Comparison of ENCODE assay signal across 20 cellular contexts in the genomic region with DNA sequence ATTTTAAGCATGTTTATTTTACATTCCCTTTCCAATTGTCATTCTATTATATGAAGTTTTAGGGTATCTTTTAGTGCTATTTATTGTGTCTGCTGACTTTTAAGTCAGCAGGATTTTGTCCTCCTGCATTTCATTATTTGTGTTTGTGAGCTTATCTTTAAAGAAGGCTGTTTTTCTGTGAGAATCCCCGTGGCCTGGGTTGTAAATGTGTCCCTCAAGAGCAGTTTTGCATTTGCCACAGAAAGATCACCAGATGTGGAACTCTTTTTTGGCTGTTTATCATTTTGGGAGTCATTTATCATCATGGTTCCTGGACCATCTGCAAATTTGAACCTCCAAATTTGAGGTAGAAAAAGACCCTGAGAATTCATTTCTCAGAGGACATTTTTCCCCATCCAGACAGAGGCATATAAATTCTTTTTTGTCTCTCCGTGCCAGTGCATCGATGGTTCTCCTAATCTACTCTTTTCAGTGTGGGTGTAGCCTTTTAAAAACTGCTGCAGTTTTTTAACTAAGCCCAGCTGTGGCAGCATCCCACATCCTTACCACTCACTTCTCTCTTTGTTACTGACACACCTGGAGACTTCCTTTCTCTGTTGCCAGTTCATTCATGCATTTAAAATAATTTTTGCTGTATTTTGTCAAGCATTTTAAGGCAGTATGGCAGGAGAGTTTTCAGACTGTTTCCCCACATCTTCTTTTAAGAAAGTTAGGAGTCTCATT. TPM values are rescaled to one million over a fixed set of nuclear protein-coding genes. Genes with fewer than 3 reads are reported as not detected.
DNase-seq lines count a peak whose midpoint lies in the region; ATAC-seq, FAIRE-seq and TF ChIP-seq lines count a peak whose summit lies in the region.
"Had no signal": no experiment of that assay in that cellular context is flagged by ENCODE, and none has a peak within 500 bp of the region (broad histone marks: within the 10 kb centered on the region; RNA-seq: fewer than 3 reads in every experiment).

No MANE protein-coding gene starts in this region.

- peak overlapping the region; percentile 32 for H3K27ac Mint-ChIP-seq in memory B cell
- no peak overlapping the region for H3K27ac Mint-ChIP-seq in stimulated activated naive B cell treated with anti-CD40 and anti-IgM and Interleukin-4, amounts not matched to agents 10 μg/mL and 1 μg/mL and 100 μg/mL, for 72 hours
- no peak overlapping the region for H3K27ac Mint-ChIP-seq in activated T-helper 2 cell treated with anti-CD3 and anti-CD28 coated beads, Interferon-gamma antibody, Interleukin-2, Interleukin-4, amounts not matched to agents 10 μg/mL and 5 μg/mL and 100 μg/mL, durations not matched to agents 14 hours and 24 hours and 36 hours

- peaks cover 13% of the 10 kb centered on the region for H3K36me3 Mint-ChIP-seq in memory B cell
- H3K36me3 Mint-ChIP-seq in stimulated activated naive B cell treated with anti-CD40 and anti-IgM and Interleukin-4, amounts not matched to agents 10 μg/mL and 1 μg/mL and 100 μg/mL, for 72 hours, result peaks cover 5 to 21% of the 10 kb centered on the region in 2 donors
- H3K36me3 Mint-ChIP-seq in activated T-helper 2 cell treated with anti-CD3 and anti-CD28 coated beads, Interferon-gamma antibody, Interleukin-2, Interleukin-4, amounts not matched to agents 10 μg/mL and 5 μg/mL and 100 μg/mL, durations not matched to agents 14 hours and 24 hours and 36 hours (ENCODE audit: low read depth), result peaks cover 3% of the 10 kb centered on the region

- H3K9me3 Mint-ChIP-seq in memory B cell, result peaks cover 10% of the 10 kb centered on the region
- peaks cover 10% of the 10 kb centered on the region in 2 donors for H3K9me3 Mint-ChIP-seq in stimulated activated naive B cell treated with anti-CD40 and anti-IgM and Interleukin-4, amounts not matched to agents 10 μg/mL and 1 μg/mL and 100 μg/mL, for 72 hours
- H3K9me3 Mint-ChIP-seq in activated T-helper 2 cell treated with anti-CD3 and anti-CD28 coated beads, Interferon-gamma antibody, Interleukin-2, Interleukin-4, amounts not matched to agents 10 μg/mL and 5 μg/mL and 100 μg/mL, durations not matched to agents 14 hours and 24 hours and 36 hours, result peaks cover 20% of the 10 kb centered on the region

- TF ChIP-seq CTCF in MM.1S (IDR thresholded peaks at IDR 0.05; ENCODE audit: low read length), result no peak

- H3F3A ChIP-seq in MM.1S (ENCODE audit: insufficient read depth, low read length), result no peaks in the 10 kb centered on the region; the same call in 1 of the 2 replicates

- H3K27ac ChIP-seq in MM.1S (ENCODE audit: low read length), result no peak overlapping the region

- FAIRE-seq in GM12891 (lab: Jason Lieb, UNC), result no peak
- FAIRE-seq: GM19239, H1, K562 had no signal

- no peak overlapping the region for H3K4me2 ChIP-seq in MM.1S (ENCODE audit: low read depth, low read length)
- H3K4me2 ChIP-seq: SK-N-SH had no signal

- H3K27me3 ChIP-seq in MM.1S (replicated peaks; ENCODE audit: insufficient read depth, low read length), result no peaks in the 10 kb centered on the region

- H3K4me3 ChIP-seq in MM.1S (ENCODE audit: low read length), result no peak overlapping the region
- H3K4me3 ChIP-seq: K562 had no signal

- intact Hi-C loops in activated T-helper 2 cell treated with anti-CD3 and anti-CD28 coated beads, Interferon-gamma antibody, Interleukin-2, Interleukin-4, amounts not matched to agents 10 μg/mL and 5 μg/mL and 100 μg/mL, durations not matched to agents 14 hours and 24 hours and 36 hours (cut with micrococcal nuclease), result no loop called here

- ATAC-seq in memory B cell (ENCODE audit: low read depth), result peak; percentile 98
- peak; percentile 65 to 78 for ATAC-seq in stimulated activated naive B cell treated with anti-CD40 and anti-IgM and Interleukin-4, amounts not matched to agents 10 μg/mL and 1 μg/mL and 100 μg/mL, for 72 hours (replicated peaks)
- ATAC-seq in GM21360 (IDR thresholded peaks at IDR 0.05; ENCODE audit: unreplicated experiment), result no peak
- ATAC-seq: K562 had no signal

- 0 out of 2 replicates have a peak, but pooled peaks cover 6% of the 10 kb centered on the region for H3K4me1 ChIP-seq in MM.1S (ENCODE audit: low read length)

- H3K36me3 ChIP-seq in MM.1S (replicated peaks; ENCODE audit: insufficient read depth, low read length), result no peaks in the 10 kb centered on the region

- no peaks in the 10 kb centered on the region for H4K20me1 ChIP-seq in MM.1S (ENCODE audit: insufficient read depth, low read length)

- H3K4me3 Mint-ChIP-seq in memory B cell, result peak overlapping the region; percentile 40
- H3K4me3 Mint-ChIP-seq in stimulated activated naive B cell treated with anti-CD40 and anti-IgM and Interleukin-4, amounts not matched to agents 10 μg/mL and 1 μg/mL and 100 μg/mL, for 72 hours, result no peak overlapping the region
- H3K4me3 Mint-ChIP-seq in activated T-helper 2 cell treated with anti-CD3 and anti-CD28 coated beads, Interferon-gamma antibody, Interleukin-2, Interleukin-4, amounts not matched to agents 10 μg/mL and 5 μg/mL and 100 μg/mL, durations not matched to agents 14 hours and 24 hours and 36 hours (ENCODE audit: low read depth), result no peak overlapping the region

- no peak overlapping the region for H2AFZ ChIP-seq in MM.1S (ENCODE audit: low read length)

- peaks cover 7% of the 10 kb centered on the region for H3K4me1 Mint-ChIP-seq in memory B cell
- peaks cover 6 to 8% of the 10 kb centered on the region in 2 donors for H3K4me1 Mint-ChIP-seq in stimulated activated naive B cell treated with anti-CD40 and anti-IgM and Interleukin-4, amounts not matched to agents 10 μg/mL and 1 μg/mL and 100 μg/mL, for 72 hours
- peaks cover 4% of the 10 kb centered on the region for H3K4me1 Mint-ChIP-seq in activated T-helper 2 cell treated with anti-CD3 and anti-CD28 coated beads, Interferon-gamma antibody, Interleukin-2, Interleukin-4, amounts not matched to agents 10 μg/mL and 5 μg/mL and 100 μg/mL, durations not matched to agents 14 hours and 24 hours and 36 hours (ENCODE audit: low read depth)

- no peaks in the 10 kb centered on the region for H3K9me2 ChIP-seq in MM.1S (replicated peaks; ENCODE audit: insufficient read depth, low read length)
- H3K9me2 ChIP-seq: SK-N-SH had no signal

- TF ChIP-seq POLR2A in GM12891 (IDR thresholded peaks at IDR 0.05; ENCODE audit: low read depth, low read length), result no peak

- DNase-seq in GM12891 (ENCODE audit: insufficient read length, low spot score), result no peak
- peak; percentile 9 for DNase-seq in MM.1S
- DNase-seq in memory B cell (ENCODE audit: low spot score in 2 of 2), result peak in 1 of 2 donors; percentile 16
- no peak for DNase-seq in stimulated activated naive B cell treated with anti-CD40 and anti-IgM and Interleukin-4, amounts not matched to agents 10 μg/mL and 1 μg/mL and 100 μg/mL, for 72 hours
- no peak for DNase-seq in NCI-H2081 (lab: John Stamatoyannopoulos, UW)
- DNase-seq in activated T-helper 2 cell treated with anti-CD3 and anti-CD28 coated beads, Interferon-gamma antibody, Interleukin-2, Interleukin-4, amounts not matched to agents 10 μg/mL and 5 μg/mL and 100 μg/mL, durations not matched to agents 14 hours and 24 hours and 36 hours (ENCODE audit: low spot score), result no peak
- DNase-seq: C1 segment of cervical spinal cord; DMS79; NCI-H1105 treated with DMSO at 0.1 percent for 48 hours; NCI-H1694; NCI-H510A; NCI-H748 treated with DMSO at 0.1 percent for 48 hours; NK-92 treated with Interleukin-12 subunit alpha and Interleukin-12 subunit beta, amount 100 ng/mL, for 24 hours; OCI-M1; SHP77; SK-N-SH had no signal

- no peaks in the 10 kb centered on the region for H3K79me2 ChIP-seq in MM.1S (ENCODE audit: low read length)

- H3K9me3 ChIP-seq in MM.1S (replicated peaks; ENCODE audit: insufficient read depth, low read length), result no peaks in the 10 kb centered on the region

- no peaks in the 10 kb centered on the region for H3K27me3 Mint-ChIP-seq in memory B cell
- no peaks in the 10 kb centered on the region for H3K27me3 Mint-ChIP-seq in stimulated activated naive B cell treated with anti-CD40 and anti-IgM and Interleukin-4, amounts not matched to agents 10 μg/mL and 1 μg/mL and 100 μg/mL, for 72 hours
- H3K27me3 Mint-ChIP-seq in activated T-helper 2 cell treated with anti-CD3 and anti-CD28 coated beads, Interferon-gamma antibody, Interleukin-2, Interleukin-4, amounts not matched to agents 10 μg/mL and 5 μg/mL and 100 μg/mL, durations not matched to agents 14 hours and 24 hours and 36 hours (ENCODE audit: low read depth), result no peaks in the 10 kb centered on the region

- no peak overlapping the region for H3K9ac ChIP-seq in MM.1S (ENCODE audit: low read length)
- H3K9ac ChIP-seq: SK-N-SH had no signal

TF ChIP-seq in GM12891, 5 proteins besides CTCF, POLR2A, EP300 and RAD21:
- TF ChIP-seq SPI1 (IDR thresholded peaks at IDR 0.05; ENCODE audit: low read depth, low read length), result peak; percentile 61
- TF ChIP-seq POU2F2 (IDR thresholded peaks at IDR 0.05; ENCODE audit: low read depth, low read length), result no peak
- TF ChIP-seq TAF1 (IDR thresholded peaks at IDR 0.05; ENCODE audit: low read depth, low read length), result no peak
- TF ChIP-seq PAX5 (IDR thresholded peaks at IDR 0.05; ENCODE audit: insufficient read depth, low read length, severe bottlenecking), result no peak
- no peak for TF ChIP-seq POLR2AphosphoS5 (IDR thresholded peaks at IDR 0.05; ENCODE audit: low read depth, low read length)

RNA-seq across cellular contexts. Expression of gene MTURN, which starts 20.1 kb away (rescaled TPM):
- polyA plus RNA-seq in GM12891 (2012; ENCODE audit: low read depth, missing spikeins), result 1.1 TPM
- 4.0 and 4.7 TPM in 2 replicates for total RNA-seq in activated T-helper 2 cell treated with anti-CD3 and anti-CD28 coated beads, Interferon-gamma antibody, Interleukin-2, Interleukin-4, amounts not matched to agents 10 μg/mL and 5 μg/mL and 100 μg/mL, durations not matched to agents 14 hours and 24 hours and 36 hours
